ENCODE assay signal across 12 cellular contexts in genomic region chr17:46159686-46160085, GRCh38. TPM values are rescaled to one million over a fixed set of nuclear protein-coding genes. Genes with fewer than 3 reads are reported as not detected.
A peak's percentile ranks its signal among the peaks of the same experiment; 100 is the strongest.
DNase-seq lines count a peak whose midpoint lies in the region; ATAC-seq and TF ChIP-seq lines count a peak whose summit lies in the region.
"Had no signal": no experiment of that assay in that cellular context is flagged by ENCODE, and none has a peak within 500 bp of the region (broad histone marks: within the 10 kb centered on the region; RNA-seq: fewer than 3 reads in every experiment).

No MANE protein-coding gene starts in this region.

- ATAC-seq in effector memory CD8-positive, alpha-beta T cell (replicated peaks), result no peak

- no peak for DNase-seq in Calu3
- peak; percentile 67 for DNase-seq in M059J (ENCODE audit: low read depth)
- DNase-seq in effector memory CD8-positive, alpha-beta T cell, result no peak
- no peak for DNase-seq in DMS114 treated with DMSO at 0.1 percent for 48 hours (lab: John Stamatoyannopoulos, UW; ENCODE audit: unreplicated experiment)
- no peak for DNase-seq in G401 (ENCODE audit: low spot score)
- DNase-seq in cerebellar nuclear complex (lab: John Stamatoyannopoulos, UW), result no peak
- DNase-seq in globus pallidus (ENCODE audit: low spot score), result no peak
- DNase-seq: MM.1S; small intestine; stimulated activated CD8-positive, alpha-beta memory T cell treated with anti-CD3 and anti-CD28 coated beads, Interleukin-4, amount 100 ng/mL, for 48 hours had no signal

- no peaks in the 10 kb centered on the region for H3K36me3 ChIP-seq in neutrophil
- H3K36me3 ChIP-seq: ascending aorta had no signal

- TF ChIP-seq CTCF in Calu3 (IDR thresholded peaks at IDR 0.05; ENCODE audit: unreplicated experiment), result no peak
- no peak for TF ChIP-seq CTCF in neutrophil (IDR thresholded peaks at IDR 0.05)

- peak overlapping the region; percentile 25 for H3K27ac Mint-ChIP-seq in Calu3 (ENCODE audit: unreplicated experiment)
- peak overlapping the region; percentile 68 to 71 for H3K27ac Mint-ChIP-seq in effector memory CD8-positive, alpha-beta T cell

- BruUV-seq in Calu3 (replicated peaks; lab: Mats Ljungman, UMichigan), result no TSS peak

- H3K27me3 ChIP-seq in neutrophil, result no peaks in the 10 kb centered on the region
- H3K27me3 ChIP-seq: ascending aorta had no signal

- intact Hi-C loops in Calu3 (cut with micrococcal nuclease; ENCODE audit: unreplicated experiment), result loop anchor here (1.0 to 5.0 kb wide), 2 partner anchors 9 to 57 kb away; no protein-coding TSS in a partner anchor

- CTCF ChIA-PET in Calu3 (lab: Charles Lee), result interaction anchor here (0.6 to 3.9 kb wide), 8 partner anchors 10 to 1348 kb away, joined by 3 to 22 read pairs (median 4); partner anchors contain the start of gene KANSL1

- H3K36me3 Mint-ChIP-seq in Calu3 (ENCODE audit: insufficient read depth, unreplicated experiment), result peaks cover 5% of the 10 kb centered on the region
- H3K36me3 Mint-ChIP-seq in effector memory CD8-positive, alpha-beta T cell (ENCODE audit: insufficient read depth), result peaks cover 16% of the 10 kb centered on the region

- H3K9me3 Mint-ChIP-seq in Calu3 (ENCODE audit: low read depth, unreplicated experiment), result peaks cover 2% of the 10 kb centered on the region
- no peaks in the 10 kb centered on the region for H3K9me3 Mint-ChIP-seq in effector memory CD8-positive, alpha-beta T cell

- H3K27me3 Mint-ChIP-seq in Calu3 (ENCODE audit: unreplicated experiment), result no peaks in the 10 kb centered on the region
- H3K27me3 Mint-ChIP-seq in effector memory CD8-positive, alpha-beta T cell, result no peaks in the 10 kb centered on the region

- no peak overlapping the region for H3K4me3 ChIP-seq in neutrophil (ENCODE audit: low read depth in 1 of 2, low read length in 1 of 2)
- H3K4me3 ChIP-seq: ascending aorta had no signal

- no peak overlapping the region for H3K4me3 Mint-ChIP-seq in Calu3 (ENCODE audit: low read depth, unreplicated experiment)
- H3K4me3 Mint-ChIP-seq in effector memory CD8-positive, alpha-beta T cell, result peak overlapping the region in 1 of 2 donors; percentile 41

- peak overlapping the region; percentile 19 for H3K27ac ChIP-seq in neutrophil

- H3K9me3 ChIP-seq in neutrophil, result no peaks in the 10 kb centered on the region
- H3K9me3 ChIP-seq: ascending aorta had no signal

- in situ Hi-C loops in G401 (cut with HindIII; ENCODE audit: low sequenced_read_pairs), result no loop called here

- H3K4me1 Mint-ChIP-seq in Calu3 (ENCODE audit: low read depth, unreplicated experiment), result peaks cover 62% of the 10 kb centered on the region
- H3K4me1 Mint-ChIP-seq in effector memory CD8-positive, alpha-beta T cell (ENCODE audit: low read depth in 2 of 2), result peaks cover 62 to 82% of the 10 kb centered on the region in 2 donors

- H3K4me1 ChIP-seq in neutrophil (ENCODE audit: control insufficient read depth in 1 of 2, insufficient read depth in 1 of 2, low read depth in 1 of 2, low read length in 1 of 2), result peaks cover 44 to 55% of the 10 kb centered on the region in 2 experiments

RNA-seq across cellular contexts. Expression of gene KANSL1, which starts 33.5 kb away (rescaled TPM):
- 187 and 190 TPM in 2 replicates for total RNA-seq in Calu3 (2022)
- 18.4 and 30.7 TPM in 2 replicates for total RNA-seq in M059J (2014; rRNA removed; shearing (Covaris generic))
- total RNA-seq in G401 (2014; rRNA removed; shearing (Covaris generic)), result 32.1 and 41.7 TPM in 2 replicates
